Comparison of ENCODE assay signal across 8 cellular contexts in genomic region chr12:48182659-48183058, GRCh38. TPM values are rescaled to one million over a fixed set of nuclear protein-coding genes. Genes with fewer than 3 reads are reported as not detected.
DNase-seq lines count a peak whose midpoint lies in the region; ATAC-seq and TF ChIP-seq lines count a peak whose summit lies in the region.

No MANE protein-coding gene starts in this region.

- peak overlapping the region; percentile 54 for H3K27ac ChIP-seq in angular gyrus (ENCODE audit: low read depth, low read length)
- no peak overlapping the region for H3K27ac ChIP-seq in lower lobe of right lung
- no peak overlapping the region for H3K27ac ChIP-seq in upper lobe of left lung

- no peaks in the 10 kb centered on the region for H3K36me3 ChIP-seq in lower lobe of right lung
- H3K36me3 ChIP-seq in upper lobe of left lung: no peaks in the 10 kb centered on the region

- TF ChIP-seq POLR2A in upper lobe of left lung (IDR thresholded peaks at IDR 0.05): no peak

- CTCF ChIA-PET in activated naive CD4-positive, alpha-beta T cell treated with anti-CD3 and anti-CD28 coated beads for 36 hours (lab: Charles Lee): interaction anchor here (0.5 to 1.5 kb wide), 15 partner anchors 12 to 961 kb away, joined by 3 to 13 read pairs (median 4); partner anchors contain the start of gene ASB8

- no peaks in the 10 kb centered on the region for H3K9me3 ChIP-seq in lower lobe of right lung
- no peaks in the 10 kb centered on the region for H3K9me3 ChIP-seq in upper lobe of left lung

- H3K27me3 Mint-ChIP-seq in activated naive CD4-positive, alpha-beta T cell treated with anti-CD3 and anti-CD28 coated beads for 36 hours (ENCODE audit: low read depth): peaks cover 15% of the 10 kb centered on the region

- H3K27me3 ChIP-seq in lower lobe of right lung (ENCODE audit: low read depth): peaks cover 74% of the 10 kb centered on the region
- peaks cover 0 to 20% (median 13%) of the 10 kb centered on the region in 4 donors for H3K27me3 ChIP-seq in upper lobe of left lung

- H3K36me3 Mint-ChIP-seq in activated naive CD4-positive, alpha-beta T cell treated with anti-CD3 and anti-CD28 coated beads for 36 hours (ENCODE audit: low read depth): no peaks in the 10 kb centered on the region

- intact Hi-C loops in activated naive CD4-positive, alpha-beta T cell treated with anti-CD3 and anti-CD28 coated beads for 36 hours (cut with micrococcal nuclease): loop anchor here (1.0 to 5.0 kb wide), 5 partner anchors 16 to 435 kb away; partner anchors contain the start of genes ASB8 and TMEM106C
- intact Hi-C loops in lower lobe of right lung (cut with DNase I): no loop called here
- intact Hi-C loops in head of caudate nucleus (cut with DNase I): no loop called here

- no peak overlapping the region for H3K27ac Mint-ChIP-seq in activated naive CD4-positive, alpha-beta T cell treated with anti-CD3 and anti-CD28 coated beads for 36 hours

- peak overlapping the region; percentile 75 for H3K4me3 ChIP-seq in lower lobe of right lung
- peak overlapping the region in 3 of 4 donors; percentile 60 to 85 (median 63) for H3K4me3 ChIP-seq in upper lobe of left lung

- peaks cover 12% of the 10 kb centered on the region for H3K4me1 Mint-ChIP-seq in activated naive CD4-positive, alpha-beta T cell treated with anti-CD3 and anti-CD28 coated beads for 36 hours (ENCODE audit: low read depth)

- no peak for TF ChIP-seq EP300 in upper lobe of left lung (IDR thresholded peaks at IDR 0.05)

- DNase-seq in activated naive CD4-positive, alpha-beta T cell treated with anti-CD3 and anti-CD28 coated beads for 36 hours: no peak
- no peak for DNase-seq in activated naive CD4-positive, alpha-beta T cell (lab: John Stamatoyannopoulos, UW)
- DNase-seq in lower lobe of right lung (no peak), upper lobe of left lung (no peak), head of caudate nucleus (no peak)
- no peak for DNase-seq in central memory CD4-positive, alpha-beta T cell

- TF ChIP-seq CTCF in lower lobe of right lung (IDR thresholded peaks at IDR 0.05) (no peak), upper lobe of left lung (IDR thresholded peaks at IDR 0.05) (no peak)

- 3 to 15% methylated on average over 5 to 7 of the region's 7 CpGs for WGBS in upper lobe of left lung, 2 donors

- H3K4me3 Mint-ChIP-seq in activated naive CD4-positive, alpha-beta T cell treated with anti-CD3 and anti-CD28 coated beads for 36 hours: peak overlapping the region; percentile 88

- H3K9me3 Mint-ChIP-seq in activated naive CD4-positive, alpha-beta T cell treated with anti-CD3 and anti-CD28 coated beads for 36 hours: no peaks in the 10 kb centered on the region

- ATAC-seq in lower lobe of right lung (no peak), upper lobe of left lung (ENCODE audit: low FRiP score in 2 of 2) (no peak), GM18858 (IDR thresholded peaks at IDR 0.05; ENCODE audit: unreplicated experiment) (no peak)

- H3K4me1 ChIP-seq in lower lobe of right lung (peaks cover 23% of the 10 kb centered on the region), upper lobe of left lung (peaks cover 16 to 26% (median 21%) of the 10 kb centered on the region in 4 donors)

RNA-seq across cellular contexts. Expression of gene CCDC184, which starts 0.8 kb away (rescaled TPM):
- total RNA-seq in activated naive CD4-positive, alpha-beta T cell treated with anti-CD3 and anti-CD28 coated beads for 36 hours: under 1 TPM in 1 of 2 experiments, not detected in 1; 0.14 TPM
- 1.0 TPM for total RNA-seq in lower lobe of right lung
- total RNA-seq in upper lobe of left lung: 1 to 10 TPM in 2 of 6 donors, under 1 TPM in 4; 0.17 to 1.3 (median 0.93) TPM

RNA-seq across cellular contexts. Expression of gene OR10AD1, which starts 20.4 kb away (rescaled TPM):
- total RNA-seq in activated naive CD4-positive, alpha-beta T cell treated with anti-CD3 and anti-CD28 coated beads for 36 hours: not detected
- not detected for total RNA-seq in lower lobe of right lung
- not detected for total RNA-seq in upper lobe of left lung

RNA-seq across cellular contexts. Expression of gene ASB8, which starts 25.3 kb away (rescaled TPM):
- 10 to 100 TPM; 36.7 to 47.9 TPM for total RNA-seq in activated naive CD4-positive, alpha-beta T cell treated with anti-CD3 and anti-CD28 coated beads for 36 hours
- total RNA-seq in lower lobe of right lung (40.9 TPM), upper lobe of left lung (10 to 100 TPM; 17.8 to 36.5 (median 30.6) TPM)
